Comparison of ENCODE assay signal across 8 cellular contexts in the genomic region with DNA sequence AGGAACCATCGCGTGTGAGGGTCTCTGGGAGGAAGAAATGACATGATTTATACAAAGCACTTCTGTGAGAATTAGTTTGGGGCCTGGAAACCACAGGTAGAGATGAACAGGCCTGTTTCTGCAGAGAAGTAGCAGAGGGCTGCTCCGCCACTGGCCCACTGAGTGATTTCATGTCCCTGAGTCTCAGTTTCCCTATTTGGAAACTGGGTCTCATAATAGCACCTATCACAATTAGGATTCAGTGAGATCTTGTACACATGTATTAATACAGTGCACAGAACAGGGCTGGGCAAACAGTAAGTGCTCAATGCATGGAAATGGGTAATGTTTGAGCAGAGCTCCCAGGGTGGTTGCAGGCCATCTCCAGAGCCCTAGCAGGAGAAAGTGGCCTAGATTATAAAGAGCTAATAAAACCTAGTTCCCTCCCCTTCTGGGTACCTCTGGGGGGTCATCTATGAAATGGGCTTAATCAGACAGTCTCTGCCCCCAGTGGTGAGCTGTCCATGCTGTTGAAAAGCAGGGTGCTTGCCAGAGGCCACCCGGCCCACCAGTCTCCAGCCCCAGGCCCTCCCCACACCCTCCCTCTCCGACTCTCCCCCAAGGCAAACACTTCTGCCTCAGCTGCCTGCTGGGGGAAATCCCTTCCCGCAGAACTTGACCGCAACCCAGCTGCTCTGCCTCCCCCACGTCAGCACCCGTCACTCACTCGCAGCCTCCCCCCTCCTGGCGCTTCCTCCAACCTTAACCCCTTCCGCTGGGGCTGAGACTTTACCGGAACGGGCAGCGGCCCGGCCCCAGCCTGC. TPM values are rescaled to one million over a fixed set of nuclear protein-coding genes. Genes with fewer than 3 reads are reported as not detected.
A peak's percentile ranks its signal among the peaks of the same experiment; 100 is the strongest.
DNase-seq lines count a peak whose midpoint lies in the region; ATAC-seq and TF ChIP-seq lines count a peak whose summit lies in the region.

No MANE protein-coding gene starts in this region.

- H3K27me3 Mint-ChIP-seq in CD8-positive, alpha-beta memory T cell: peaks cover 0 to 3% of the 10 kb centered on the region in 2 donors

- no peaks in the 10 kb centered on the region for H3K36me3 ChIP-seq in CD8-positive, alpha-beta memory T cell (ENCODE audit: insufficient read depth, low read length)
- peaks cover 3% of the 10 kb centered on the region for H3K36me3 ChIP-seq in thoracic aorta

- H3K27ac ChIP-seq in CD8-positive, alpha-beta memory T cell (ENCODE audit: low read depth, low read length): peak overlapping the region; percentile 18
- H3K27ac ChIP-seq in RWPE1: peak overlapping the region; percentile 100
- H3K27ac ChIP-seq in thoracic aorta: peak overlapping the region; percentile 88 to 92

- CTCF ChIA-PET in CD8-positive, alpha-beta memory T cell (lab: Charles Lee): interaction anchor here (0.8 to 5.5 kb wide), 4 partner anchors 9 to 29 kb away, joined by 3 to 32 read pairs (median 14); no protein-coding TSS in a partner anchor
- CTCF ChIA-PET in RWPE1 (lab: Yijun Ruan, JAX): interaction anchor here (0.6 to 3.3 kb wide), 4 partner anchors 18 to 192 kb away, joined by 3 to 17 read pairs (median 8); no protein-coding TSS in a partner anchor

- H3K27me3 ChIP-seq in CD8-positive, alpha-beta memory T cell (ENCODE audit: insufficient read depth, low read length, poor library complexity, severe bottlenecking): no peaks in the 10 kb centered on the region
- H3K27me3 ChIP-seq in thoracic aorta (replicated peaks; ENCODE audit: insufficient read depth): no peaks in the 10 kb centered on the region

- peaks cover 0 to 2% (median 0%) of the 10 kb centered on the region in 5 donors for H3K9me3 Mint-ChIP-seq in CD8-positive, alpha-beta memory T cell

- peak; percentile 93 to 97 (median 96) for DNase-seq in CD8-positive, alpha-beta memory T cell
- DNase-seq in RWPE1 (ENCODE audit: low spot score) (peak; percentile 93), germinal center (ENCODE audit: low spot score) (peak; percentile 93), omental fat pad (ENCODE audit: low spot score) (peak; percentile 72), thoracic aorta (ENCODE audit: low spot score) (peak; percentile 80)
- DNase-seq in activated effector memory CD4-positive, alpha-beta T cell treated with Interleukin-2 at 50 U/mL for 16 hours: peak; percentile 90

- peak overlapping the region; percentile 96 to 99 (median 98) for H3K27ac Mint-ChIP-seq in CD8-positive, alpha-beta memory T cell

- H3K4me3 Mint-ChIP-seq in CD8-positive, alpha-beta memory T cell: peak overlapping the region; percentile 89 to 98 (median 94)

- ATAC-seq in GM19455 (IDR thresholded peaks at IDR 0.05; ENCODE audit: unreplicated experiment): peak; percentile 52
- peak; percentile 60 for ATAC-seq in HG03571 (IDR thresholded peaks at IDR 0.05; ENCODE audit: unreplicated experiment)
- peak; percentile 68 for ATAC-seq in omental fat pad (ENCODE audit: low FRiP score)
- peak; percentile 48 for ATAC-seq in thoracic aorta (ENCODE audit: insufficient number of reproducible peaks, low FRiP score, low read depth)

- peaks cover 55 to 74% (median 67%) of the 10 kb centered on the region in 3 donors for H3K4me1 Mint-ChIP-seq in CD8-positive, alpha-beta memory T cell

- POLR2A ChIA-PET in CD8-positive, alpha-beta memory T cell (lab: Charles Lee): interaction anchor here (1.2 to 1.3 kb wide), 3 partner anchors 9 to 29 kb away, joined by 4 to 5 read pairs (median 4); no protein-coding TSS in a partner anchor
- POLR2A ChIA-PET in RWPE1 (lab: Yijun Ruan, JAX; ENCODE audit: low non-redundant PET): no interaction called here

- TF ChIP-seq CTCF in RWPE1 (conservative IDR thresholded peaks at IDR 0.05; ENCODE audit: low read depth) (no peak), omental fat pad (IDR thresholded peaks at IDR 0.05) (no peak), thoracic aorta (IDR thresholded peaks at IDR 0.05) (no peak)

- H3K36me3 Mint-ChIP-seq in CD8-positive, alpha-beta memory T cell: peaks cover 0 to 65% (median 0%) of the 10 kb centered on the region in 3 donors

- peaks cover 59% of the 10 kb centered on the region for H3K4me1 ChIP-seq in CD8-positive, alpha-beta memory T cell (ENCODE audit: insufficient read depth, low read length)
- H3K4me1 ChIP-seq in thoracic aorta (ENCODE audit: control insufficient read depth in 1 of 2, low read depth in 2 of 2): peaks cover 53 to 76% of the 10 kb centered on the region in 2 donors

- H3K9me3 ChIP-seq in CD8-positive, alpha-beta memory T cell (ENCODE audit: low read length): no peaks in the 10 kb centered on the region
- no peaks in the 10 kb centered on the region for H3K9me3 ChIP-seq in thoracic aorta

- H3K4me3 ChIP-seq in CD8-positive, alpha-beta memory T cell (ENCODE audit: low read length): peak overlapping the region; percentile 43
- H3K4me3 ChIP-seq in thoracic aorta: peak overlapping the region; percentile 82

RNA-seq across cellular contexts. Expression of a gene that starts 4.5 kb away (rescaled TPM):
- total RNA-seq in CD8-positive, alpha-beta memory T cell: 10 to 100 TPM; 30.5 to 33.9 TPM
- polyA plus RNA-seq in CD8-positive, alpha-beta memory T cell: 9.8 TPM
- 100 to 1,000 TPM in 1 of 4 donors, 10 to 100 TPM in 3; 12.2 to 113 (median 46.2) TPM for total RNA-seq in omental fat pad
- 10 to 100 TPM; 43.1 to 77.9 TPM for total RNA-seq in thoracic aorta

RNA-seq across cellular contexts. Expression of a gene that starts 24.7 kb away (rescaled TPM):
- not detected for total RNA-seq in CD8-positive, alpha-beta memory T cell
- polyA plus RNA-seq in CD8-positive, alpha-beta memory T cell: not detected
- total RNA-seq in omental fat pad (under 1 TPM in 1 of 4 donors, not detected in 3; 0.46 TPM), thoracic aorta (under 1 TPM in 1 of 2 donors, not detected in 1; 0.42 TPM)

RNA-seq across cellular contexts. Expression of a gene that starts 54.1 kb away (rescaled TPM):
- total RNA-seq in CD8-positive, alpha-beta memory T cell: not detected
- polyA plus RNA-seq in CD8-positive, alpha-beta memory T cell: not detected
- total RNA-seq in omental fat pad (not detected), thoracic aorta (not detected)

RNA-seq across cellular contexts. Expression of a gene that starts 55.9 kb away (rescaled TPM):
- total RNA-seq in CD8-positive, alpha-beta memory T cell: not detected
- polyA plus RNA-seq in CD8-positive, alpha-beta memory T cell: not detected
- total RNA-seq in omental fat pad: 10 to 100 TPM; 37.0 to 55.0 (median 43.0) TPM
- total RNA-seq in thoracic aorta: 100 to 1,000 TPM in 1 of 2 donors, 10 to 100 TPM in 1; 77.7 to 178 TPM

Comparison
In these comparisons a context has a peak if more than half of its experiments do, and no peak if none do; other contexts are left out.
1. Peak in every context shown above with its lines: DNase-seq, ATAC-seq, H3K4me3 ChIP-seq and H3K27ac ChIP-seq.
2. H3K27ac ChIP-seq: peak in every context shown above with its lines; median percentile 100 in RWPE1; 90 in thoracic aorta; 18 in CD8-positive, alpha-beta memory T cell.